ENCODE assay signal across 20 cellular contexts in the genomic region with DNA sequence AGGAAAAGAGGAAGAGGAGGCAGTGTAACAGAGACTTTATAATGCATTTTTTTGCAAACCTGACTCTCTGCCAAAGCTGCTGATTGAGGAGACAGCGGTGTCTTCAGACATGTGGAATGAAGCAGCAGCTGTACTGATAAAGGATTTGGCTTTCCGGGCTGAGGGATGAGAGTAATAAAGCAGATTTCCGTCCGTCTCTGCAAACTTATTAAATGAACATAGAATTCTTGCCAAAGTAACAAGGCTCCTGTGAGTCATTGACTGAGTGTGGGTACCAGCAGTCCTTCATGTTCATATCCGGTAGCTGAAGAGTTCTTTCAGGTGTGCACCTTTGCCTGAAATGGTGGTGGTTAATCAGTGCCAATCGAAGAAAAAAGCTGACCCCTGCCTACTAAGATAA.
"Had no signal": no experiment of that assay in that cellular context is flagged by ENCODE, and none has a peak within 500 bp of the region (broad histone marks: within the 10 kb centered on the region; RNA-seq: fewer than 3 reads in every experiment).

No MANE protein-coding gene starts in this region.

- H3K27me3 ChIP-seq: gastrocnemius medialis, transverse colon had no signal

- DNase-seq: activated gamma-delta T cell treated with Interleukin-2 at 50 U/mL for 16 hours; activated T-cell treated with anti-CD3 and anti-CD28 coated beads, Interleukin-2, amount 50 U/mL, for 1 hour; aorta; central memory CD4-positive, alpha-beta T cell; dorsolateral prefrontal cortex; effector memory CD8-positive, alpha-beta T cell; gastrocnemius medialis; hypothalamus; mesendoderm; naive B cell; occipital lobe; posterior cingulate gyrus; small intestine; stimulated activated CD4-positive, alpha-beta T cell treated with anti-CD3 and anti-CD28 coated beads, Interleukin-15, amount 100 ng/mL, for 24 hours; T1000; transverse colon had no signal

- H3K9me3 ChIP-seq: gastrocnemius medialis, transverse colon had no signal

- H3K4me3 ChIP-seq: dorsolateral prefrontal cortex, gastrocnemius medialis, transverse colon had no signal

- ATAC-seq: effector memory CD8-positive, alpha-beta T cell; esophagus mucosa; gastrocnemius medialis; sciatic nerve; stimulated activated memory B cell treated with anti-CD40 and anti-IgM and Interleukin-4, amounts not matched to agents 10 μg/mL and 1 μg/mL and 100 μg/mL, for 72 hours; WTC11 had no signal

- H3K36me3 ChIP-seq: gastrocnemius medialis, transverse colon had no signal

- H3K4me1 ChIP-seq: gastrocnemius medialis, transverse colon had no signal

- H3K27ac ChIP-seq: dorsolateral prefrontal cortex, gastrocnemius medialis, transverse colon had no signal
